Comparison of ENCODE assay signal across 1 cellular context in the genomic region with DNA sequence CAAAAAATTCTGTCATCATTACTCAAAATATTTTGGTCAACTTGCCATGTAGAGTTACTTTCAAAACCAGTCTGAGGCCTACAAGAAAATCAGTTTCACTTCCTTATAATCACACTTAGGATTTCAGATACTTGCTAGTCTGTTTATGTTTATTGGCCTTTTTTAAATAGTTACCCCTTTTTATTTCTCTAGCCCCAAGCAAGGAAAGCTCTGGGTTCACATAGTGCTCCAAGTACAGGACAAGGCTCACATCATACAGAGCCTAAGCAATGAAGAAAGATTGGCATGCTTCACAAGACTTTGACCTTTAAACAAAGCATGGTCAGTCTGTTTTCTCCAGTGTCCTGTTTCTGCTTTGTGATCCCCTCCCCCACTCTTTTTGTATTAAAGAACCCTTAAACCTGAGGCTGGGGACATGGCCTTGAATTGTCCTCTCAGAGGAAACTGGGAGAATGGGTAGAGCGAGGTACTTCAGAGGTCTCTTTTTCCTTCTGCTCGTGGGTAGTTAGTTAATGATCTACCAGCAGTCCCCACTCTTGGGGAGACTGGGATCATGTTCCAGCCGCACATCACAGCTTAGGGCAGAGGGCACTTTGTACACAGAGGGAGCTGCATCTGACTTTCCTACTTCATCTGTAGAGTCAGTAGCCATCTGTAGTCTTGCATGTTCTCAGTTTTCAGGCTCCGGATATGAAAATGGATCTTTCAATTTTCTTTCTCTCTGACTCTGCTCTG.
TF ChIP-seq lines count a peak whose summit lies in the region.

No MANE protein-coding gene starts in this region.

TF ChIP-seq in H1, 55 proteins besides CTCF, POLR2A, EP300 and RAD21:
- no peak for TF ChIP-seq SIRT6 (IDR thresholded peaks at IDR 0.05; ENCODE audit: low read length)
- TF ChIP-seq JUND (IDR thresholded peaks at IDR 0.05; ENCODE audit: low read length) = no peak
- TF ChIP-seq TAF1 (IDR thresholded peaks at IDR 0.05; ENCODE audit: low read depth, low read length) = no peak
- TF ChIP-seq POU5F1 (IDR thresholded peaks at IDR 0.05; ENCODE audit: low read depth, low read length) = no peak
- no peak for TF ChIP-seq SUZ12 (IDR thresholded peaks at IDR 0.05; ENCODE audit: low read length)
- TF ChIP-seq BACH1 (IDR thresholded peaks at IDR 0.05; ENCODE audit: low read length) = no peak
- TF ChIP-seq RBBP5 (IDR thresholded peaks at IDR 0.05; ENCODE audit: borderline replicate concordance, low read depth, low read length) = no peak
- TF ChIP-seq PHF8 (conservative IDR thresholded peaks at IDR 0.05; ENCODE audit: low read depth, low read length) = no peak
- TF ChIP-seq SP1 (IDR thresholded peaks at IDR 0.05; ENCODE audit: low read depth, low read length) = no peak
- TF ChIP-seq SP2 (IDR thresholded peaks at IDR 0.05; ENCODE audit: low read length) = no peak
- TF ChIP-seq KDM5A (IDR thresholded peaks at IDR 0.05; ENCODE audit: low read length) = no peak
- TF ChIP-seq GABPA (IDR thresholded peaks at IDR 0.05; ENCODE audit: borderline replicate concordance, insufficient read depth, low read length) = no peak
- TF ChIP-seq, protein P1, sequence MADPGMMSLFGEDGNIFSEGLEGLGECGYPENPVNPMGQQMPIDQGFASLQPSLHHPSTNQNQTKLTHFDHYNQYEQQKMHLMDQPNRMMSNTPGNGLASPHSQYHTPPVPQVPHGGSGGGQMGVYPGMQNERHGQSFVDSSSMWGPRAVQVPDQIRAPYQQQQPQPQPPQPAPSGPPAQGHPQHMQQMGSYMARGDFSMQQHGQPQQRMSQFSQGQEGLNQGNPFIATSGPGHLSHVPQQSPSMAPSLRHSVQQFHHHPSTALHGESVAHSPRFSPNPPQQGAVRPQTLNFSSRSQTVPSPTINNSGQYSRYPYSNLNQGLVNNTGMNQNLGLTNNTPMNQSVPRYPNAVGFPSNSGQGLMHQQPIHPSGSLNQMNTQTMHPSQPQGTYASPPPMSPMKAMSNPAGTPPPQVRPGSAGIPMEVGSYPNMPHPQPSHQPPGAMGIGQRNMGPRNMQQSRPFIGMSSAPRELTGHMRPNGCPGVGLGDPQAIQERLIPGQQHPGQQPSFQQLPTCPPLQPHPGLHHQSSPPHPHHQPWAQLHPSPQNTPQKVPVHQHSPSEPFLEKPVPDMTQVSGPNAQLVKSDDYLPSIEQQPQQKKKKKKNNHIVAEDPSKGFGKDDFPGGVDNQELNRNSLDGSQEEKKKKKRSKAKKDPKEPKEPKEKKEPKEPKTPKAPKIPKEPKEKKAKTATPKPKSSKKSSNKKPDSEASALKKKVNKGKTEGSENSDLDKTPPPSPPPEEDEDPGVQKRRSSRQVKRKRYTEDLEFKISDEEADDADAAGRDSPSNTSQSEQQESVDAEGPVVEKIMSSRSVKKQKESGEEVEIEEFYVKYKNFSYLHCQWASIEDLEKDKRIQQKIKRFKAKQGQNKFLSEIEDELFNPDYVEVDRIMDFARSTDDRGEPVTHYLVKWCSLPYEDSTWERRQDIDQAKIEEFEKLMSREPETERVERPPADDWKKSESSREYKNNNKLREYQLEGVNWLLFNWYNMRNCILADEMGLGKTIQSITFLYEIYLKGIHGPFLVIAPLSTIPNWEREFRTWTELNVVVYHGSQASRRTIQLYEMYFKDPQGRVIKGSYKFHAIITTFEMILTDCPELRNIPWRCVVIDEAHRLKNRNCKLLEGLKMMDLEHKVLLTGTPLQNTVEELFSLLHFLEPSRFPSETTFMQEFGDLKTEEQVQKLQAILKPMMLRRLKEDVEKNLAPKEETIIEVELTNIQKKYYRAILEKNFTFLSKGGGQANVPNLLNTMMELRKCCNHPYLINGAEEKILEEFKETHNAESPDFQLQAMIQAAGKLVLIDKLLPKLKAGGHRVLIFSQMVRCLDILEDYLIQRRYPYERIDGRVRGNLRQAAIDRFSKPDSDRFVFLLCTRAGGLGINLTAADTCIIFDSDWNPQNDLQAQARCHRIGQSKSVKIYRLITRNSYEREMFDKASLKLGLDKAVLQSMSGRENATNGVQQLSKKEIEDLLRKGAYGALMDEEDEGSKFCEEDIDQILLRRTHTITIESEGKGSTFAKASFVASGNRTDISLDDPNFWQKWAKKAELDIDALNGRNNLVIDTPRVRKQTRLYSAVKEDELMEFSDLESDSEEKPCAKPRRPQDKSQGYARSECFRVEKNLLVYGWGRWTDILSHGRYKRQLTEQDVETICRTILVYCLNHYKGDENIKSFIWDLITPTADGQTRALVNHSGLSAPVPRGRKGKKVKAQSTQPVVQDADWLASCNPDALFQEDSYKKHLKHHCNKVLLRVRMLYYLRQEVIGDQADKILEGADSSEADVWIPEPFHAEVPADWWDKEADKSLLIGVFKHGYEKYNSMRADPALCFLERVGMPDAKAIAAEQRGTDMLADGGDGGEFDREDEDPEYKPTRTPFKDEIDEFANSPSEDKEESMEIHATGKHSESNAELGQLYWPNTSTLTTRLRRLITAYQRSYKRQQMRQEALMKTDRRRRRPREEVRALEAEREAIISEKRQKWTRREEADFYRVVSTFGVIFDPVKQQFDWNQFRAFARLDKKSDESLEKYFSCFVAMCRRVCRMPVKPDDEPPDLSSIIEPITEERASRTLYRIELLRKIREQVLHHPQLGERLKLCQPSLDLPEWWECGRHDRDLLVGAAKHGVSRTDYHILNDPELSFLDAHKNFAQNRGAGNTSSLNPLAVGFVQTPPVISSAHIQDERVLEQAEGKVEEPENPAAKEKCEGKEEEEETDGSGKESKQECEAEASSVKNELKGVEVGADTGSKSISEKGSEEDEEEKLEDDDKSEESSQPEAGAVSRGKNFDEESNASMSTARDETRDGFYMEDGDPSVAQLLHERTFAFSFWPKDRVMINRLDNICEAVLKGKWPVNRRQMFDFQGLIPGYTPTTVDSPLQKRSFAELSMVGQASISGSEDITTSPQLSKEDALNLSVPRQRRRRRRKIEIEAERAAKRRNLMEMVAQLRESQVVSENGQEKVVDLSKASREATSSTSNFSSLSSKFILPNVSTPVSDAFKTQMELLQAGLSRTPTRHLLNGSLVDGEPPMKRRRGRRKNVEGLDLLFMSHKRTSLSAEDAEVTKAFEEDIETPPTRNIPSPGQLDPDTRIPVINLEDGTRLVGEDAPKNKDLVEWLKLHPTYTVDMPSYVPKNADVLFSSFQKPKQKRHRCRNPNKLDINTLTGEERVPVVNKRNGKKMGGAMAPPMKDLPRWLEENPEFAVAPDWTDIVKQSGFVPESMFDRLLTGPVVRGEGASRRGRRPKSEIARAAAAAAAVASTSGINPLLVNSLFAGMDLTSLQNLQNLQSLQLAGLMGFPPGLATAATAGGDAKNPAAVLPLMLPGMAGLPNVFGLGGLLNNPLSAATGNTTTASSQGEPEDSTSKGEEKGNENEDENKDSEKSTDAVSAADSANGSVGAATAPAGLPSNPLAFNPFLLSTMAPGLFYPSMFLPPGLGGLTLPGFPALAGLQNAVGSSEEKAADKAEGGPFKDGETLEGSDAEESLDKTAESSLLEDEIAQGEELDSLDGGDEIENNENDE (IDR thresholded peaks at IDR 0.05; ENCODE audit: insufficient replicate concordance, low read length) = no peak
